ENCODE assay signal across 1 cellular context in the genomic region with DNA sequence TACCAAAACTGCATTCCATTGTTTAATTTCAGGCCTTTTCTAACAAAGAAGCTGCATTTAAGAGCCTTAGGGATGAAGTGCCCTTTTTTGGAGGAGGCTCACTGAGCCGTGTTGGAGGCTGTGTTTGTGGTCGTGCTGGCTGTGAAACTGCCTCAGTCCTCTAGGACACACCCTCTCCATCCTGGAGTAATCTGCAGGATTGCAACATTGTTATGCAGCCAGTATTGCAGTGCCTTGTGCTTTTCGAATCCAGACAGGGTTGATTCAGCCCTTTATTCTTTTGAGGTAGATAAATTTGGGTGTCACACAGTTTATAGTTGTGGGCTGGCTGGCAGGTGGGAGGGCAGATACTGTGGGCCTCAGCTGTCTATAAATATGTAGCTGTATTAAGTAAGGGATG.
TF ChIP-seq lines count a peak whose summit lies in the region.

No MANE protein-coding gene starts in this region.

TF ChIP-seq in HepG2, 621 proteins besides CTCF, POLR2A, EP300 and RAD21:
- TF ChIP-seq CEBPG (CRISPR knock-in tag; IDR thresholded peaks at IDR 0.05) = peak; percentile 34; the same call in 1 of the 2 replicates
- peak; percentile 37; the same call in 1 of the 2 replicates for TF ChIP-seq CEBPB (IDR thresholded peaks at IDR 0.05; ENCODE audit: borderline replicate concordance, low read depth, low read length)
